In the genomic region with DNA sequence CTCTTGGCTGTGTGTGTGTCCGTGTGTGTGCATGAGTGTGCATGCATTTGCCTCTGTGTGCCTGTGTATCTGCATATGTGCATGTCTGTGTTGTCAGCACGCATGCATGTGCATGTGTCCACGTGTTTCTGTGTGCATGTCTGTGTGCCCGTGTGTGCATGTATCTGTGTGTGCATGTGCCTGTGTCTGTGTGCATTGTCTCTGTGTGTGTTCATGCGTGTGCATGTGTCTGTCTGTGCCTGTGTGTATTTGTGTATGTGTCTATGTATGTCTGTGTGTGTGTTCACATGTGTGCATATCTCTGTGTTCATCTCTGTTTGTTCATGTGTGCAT, we compare ENCODE assay signal across 23 cellular contexts. TPM values are rescaled to one million over a fixed set of nuclear protein-coding genes. Genes with fewer than 3 reads are reported as not detected.
DNase-seq lines count a peak whose midpoint lies in the region; ATAC-seq, FAIRE-seq and TF ChIP-seq lines count a peak whose summit lies in the region.
"Had no signal": no experiment of that assay in that cellular context is flagged by ENCODE, and none has a peak within 500 bp of the region (broad histone marks: within the 10 kb centered on the region; RNA-seq: fewer than 3 reads in every experiment).

No MANE protein-coding gene starts in this region.

- peaks cover 3% of the 10 kb centered on the region for H3K9me3 ChIP-seq in astrocyte (ENCODE audit: insufficient read depth, low read depth, low read length)
- H3K9me3 ChIP-seq: BE2C had no signal

- H3K79me2 ChIP-seq in GM23338 (replicated peaks; ENCODE audit: insufficient read depth), result no peaks in the 10 kb centered on the region
- no peaks in the 10 kb centered on the region for H3K79me2 ChIP-seq in astrocyte (ENCODE audit: insufficient read depth, low read length)

- no peak overlapping the region for H3K27ac Mint-ChIP-seq in GM23338
- H3K27ac Mint-ChIP-seq in astrocyte (ENCODE audit: unreplicated experiment), result no peak overlapping the region
- peak overlapping the region; percentile 15 for H3K27ac Mint-ChIP-seq in endothelial cell (ENCODE audit: unreplicated experiment)
- no peak overlapping the region for H3K27ac Mint-ChIP-seq in neural crest cell (ENCODE audit: unreplicated experiment)
- H3K27ac Mint-ChIP-seq: CD4-positive, alpha-beta T cell; HFFc6 had no signal

- H4K20me1 ChIP-seq in GM23338 (replicated peaks; ENCODE audit: insufficient read depth) (no peaks in the 10 kb centered on the region; the same call in 1 of the 2 replicates), astrocyte (ENCODE audit: insufficient read depth, low read length) (no peaks in the 10 kb centered on the region)

- ATAC-seq in GM23338 (no peak), HG03520 (IDR thresholded peaks at IDR 0.05; ENCODE audit: unreplicated experiment) (no peak)

- no peak for FAIRE-seq in astrocyte (lab: Jason Lieb, UNC)
- FAIRE-seq: G401.6, GM12891 had no signal

- peaks cover 33% of the 10 kb centered on the region for H3K27me3 ChIP-seq in GM23338 (ENCODE audit: insufficient read depth)
- peaks cover 17% of the 10 kb centered on the region for H3K27me3 ChIP-seq in astrocyte (ENCODE audit: insufficient read depth, low read length)

- TF ChIP-seq CTCF in GM23338 (conservative IDR thresholded peaks at IDR 0.05; ENCODE audit: low read depth in 2 of 2) (no peak), astrocyte (IDR thresholded peaks at IDR 0.05; ENCODE audit: insufficient read depth, low read depth, low read length) (no peak), endothelial cell (IDR thresholded peaks at IDR 0.05; ENCODE audit: unreplicated experiment) (no peak), neural crest cell (conservative IDR thresholded peaks at IDR 0.05) (no peak)

- H3K9me2 ChIP-seq in GM23338 (ENCODE audit: insufficient read depth), result no peaks in the 10 kb centered on the region

- H3K36me3 Mint-ChIP-seq in GM23338 (ENCODE audit: low read depth) (no peaks in the 10 kb centered on the region; the same call in 2 of the 3 replicates), astrocyte (ENCODE audit: low read depth, unreplicated experiment) (no peaks in the 10 kb centered on the region), endothelial cell (ENCODE audit: low read depth, unreplicated experiment) (peaks cover 5% of the 10 kb centered on the region), neural crest cell (ENCODE audit: low read depth) (no peaks in the 10 kb centered on the region)

- H3K9me3 Mint-ChIP-seq in GM23338 (no peaks in the 10 kb centered on the region), astrocyte (ENCODE audit: unreplicated experiment) (no peaks in the 10 kb centered on the region), endothelial cell (ENCODE audit: unreplicated experiment) (no peaks in the 10 kb centered on the region), neural crest cell (no peaks in the 10 kb centered on the region)
- H3K9me3 Mint-ChIP-seq: CD4-positive, alpha-beta T cell had no signal

- H3K4me3 Mint-ChIP-seq in GM23338 (peak overlapping the region; percentile 47), astrocyte (ENCODE audit: unreplicated experiment) (peak overlapping the region; percentile 55), endothelial cell (ENCODE audit: unreplicated experiment) (peak overlapping the region; percentile 56), neural crest cell (peak overlapping the region; percentile 9)
- H3K4me3 Mint-ChIP-seq: CD4-positive, alpha-beta T cell; HFFc6 had no signal

- peaks cover 8% of the 10 kb centered on the region; the same call in 2 of the 3 replicates for H3K4me1 Mint-ChIP-seq in GM23338
- H3K4me1 Mint-ChIP-seq in astrocyte (ENCODE audit: low read depth, unreplicated experiment), result peaks cover 14% of the 10 kb centered on the region
- H3K4me1 Mint-ChIP-seq in endothelial cell (ENCODE audit: unreplicated experiment), result peaks cover 16% of the 10 kb centered on the region
- peaks cover 13% of the 10 kb centered on the region for H3K4me1 Mint-ChIP-seq in neural crest cell

- no peak overlapping the region for H3K9ac ChIP-seq in astrocyte (ENCODE audit: low read length)
- H3K9ac ChIP-seq: GM23248 had no signal

- H2AFZ ChIP-seq in GM23338, result no peak overlapping the region
- H2AFZ ChIP-seq in astrocyte (ENCODE audit: low read depth, low read length), result no peak overlapping the region
- H2AFZ ChIP-seq: GM23248 had no signal

- peaks cover 9% of the 10 kb centered on the region; the same call in 1 of the 2 replicates for H3F3A ChIP-seq in GM23338 (replicated peaks; ENCODE audit: low read depth)

- H3K4me1 ChIP-seq in GM23338 (ENCODE audit: insufficient read depth) (no peaks in the 10 kb centered on the region), astrocyte (ENCODE audit: insufficient read depth, low read length) (peaks cover 16% of the 10 kb centered on the region)
- H3K4me1 ChIP-seq: BE2C had no signal

- H3K36me3 ChIP-seq in GM23338 (ENCODE audit: insufficient read depth), result no peaks in the 10 kb centered on the region
- no peaks in the 10 kb centered on the region for H3K36me3 ChIP-seq in astrocyte (ENCODE audit: insufficient read depth, low read length)
- H3K36me3 ChIP-seq: BE2C had no signal

- H3K27ac ChIP-seq in GM23338 (ENCODE audit: low read depth) (no peak overlapping the region), astrocyte (ENCODE audit: low read depth, low read length) (no peak overlapping the region)
- H3K27ac ChIP-seq: GM23248 had no signal

- H3K4me2 ChIP-seq in GM23338, result no peak overlapping the region
- H3K4me2 ChIP-seq in astrocyte (ENCODE audit: low read length), result no peak overlapping the region

- H3K27me3 Mint-ChIP-seq in GM23338 (ENCODE audit: insufficient read depth, low read depth, poor library complexity) (peaks cover 50% of the 10 kb centered on the region), astrocyte (ENCODE audit: low read depth, unreplicated experiment) (peaks cover 47% of the 10 kb centered on the region), endothelial cell (ENCODE audit: unreplicated experiment) (peaks cover 22% of the 10 kb centered on the region), neural crest cell (ENCODE audit: low read depth) (peaks cover 80% of the 10 kb centered on the region)

- H3K4me3 ChIP-seq in GM23338 (no peak overlapping the region), astrocyte (ENCODE audit: insufficient read depth, low read depth, low read length) (no peak overlapping the region)
- H3K4me3 ChIP-seq: GM23248 had no signal

- no peak for DNase-seq in GM23338 (ENCODE audit: low spot score)
- DNase-seq in astrocyte (ENCODE audit: low read depth), result no peak
- no peak for DNase-seq in endothelial cell (ENCODE audit: low spot score)
- no peak for DNase-seq in neural crest cell (ENCODE audit: low read depth, low spot score)
- no peak for DNase-seq in activated CD4-positive, alpha-beta T cell treated with anti-CD3 and anti-CD28 coated beads for 48 hours
- DNase-seq in GM03348 (ENCODE audit: low spot score), result no peak
- no peak for DNase-seq in NCI-H1436 (lab: John Stamatoyannopoulos, UW)
- DNase-seq: BE2C; CD4-positive, alpha-beta T cell; DMS79 treated with DMSO at 0.1 percent for 48 hours; GM23248; HFFc6; NCI-H1417; NCI-H2029; NCI-H2171; NCI-H446; NK-92 treated with Interleukin-12 subunit alpha and Interleukin-12 subunit beta, amount 100 ng/mL, for 24 hours had no signal

TF ChIP-seq in GM23338, 12 proteins besides CTCF, POLR2A, EP300 and RAD21:
- TF ChIP-seq NANOG (IDR thresholded peaks at IDR 0.05; ENCODE audit: borderline replicate concordance) (no peak), STAT1 (IDR thresholded peaks at IDR 0.05; ENCODE audit: unreplicated experiment) (no peak), POLR2AphosphoS5 (IDR thresholded peaks at IDR 0.05; ENCODE audit: low read depth) (no peak), EZH2 (IDR thresholded peaks at IDR 0.05; ENCODE audit: low read depth, unreplicated experiment) (no peak)
TF ChIP-seq in GM23338: peak in this region for 0.

RNA-seq across cellular contexts. Expression of a gene that starts 1.1 kb away (rescaled TPM):
- total RNA-seq in GM23338 (2014; rRNA removed; shearing (Covaris generic)), result 2.5 TPM in 2 replicates
- 0.81 and 0.90 TPM in 2 replicates for polyA plus RNA-seq in GM23338 (2016; fragmentation: Nextera tagmentation; extraction: Ambion mirVana)
- total RNA-seq in astrocyte, result 2.1 and 2.7 TPM in 2 replicates
- total RNA-seq in endothelial cell (ENCODE audit: unreplicated experiment), result not detected
- total RNA-seq in neural crest cell, result 0.43 and 1.3 TPM in 2 replicates
- total RNA-seq: CD4-positive, alpha-beta T cell; HFFc6; HT1080; RPMI7951 had no signal
- polyA plus RNA-seq: AG04450 had no signal
